ENCODE assay signal across 17 cellular contexts in the genomic region with DNA sequence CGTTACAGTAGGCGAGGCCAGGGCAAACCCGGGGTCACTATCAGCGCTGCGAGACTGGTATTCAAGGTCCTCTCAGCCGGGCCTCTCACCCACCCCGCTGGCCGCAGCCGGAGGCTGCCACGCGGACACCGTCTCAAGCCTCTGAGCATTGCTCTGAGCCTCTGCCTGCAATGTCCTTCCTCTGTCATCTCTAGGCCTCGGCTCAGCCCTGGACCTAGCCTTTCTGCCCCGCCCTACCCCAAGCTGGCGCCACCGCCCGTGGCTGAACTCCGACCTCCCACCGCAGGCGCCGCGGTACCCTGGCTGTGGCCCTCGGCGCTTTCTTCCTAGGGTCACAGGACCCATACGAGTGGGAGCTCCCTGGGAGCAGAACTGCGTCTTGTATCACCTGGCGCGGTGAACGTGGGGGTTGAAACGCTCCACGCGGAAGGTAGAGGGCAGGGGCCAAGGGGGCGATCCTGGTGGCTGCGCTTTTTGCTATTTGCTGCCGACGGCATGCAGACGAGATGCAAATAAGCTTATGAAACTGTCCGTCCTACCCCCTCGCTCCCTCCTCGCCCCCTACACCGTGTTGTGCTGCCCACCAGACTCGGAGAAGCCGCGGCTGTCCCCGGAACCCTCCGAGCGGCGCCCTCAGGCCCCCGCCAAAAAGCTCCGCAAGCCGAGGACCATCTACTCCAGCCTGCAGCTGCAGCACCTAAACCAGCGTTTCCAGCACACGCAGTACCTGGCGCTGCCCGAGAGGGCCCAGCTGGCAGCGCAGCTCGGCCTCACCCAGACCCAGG. TPM values are rescaled to one million over a fixed set of nuclear protein-coding genes. Genes with fewer than 3 reads are reported as not detected.
DNase-seq lines count a peak whose midpoint lies in the region; ATAC-seq and TF ChIP-seq lines count a peak whose summit lies in the region.
"Had no signal": no experiment of that assay in that cellular context is flagged by ENCODE, and none has a peak within 500 bp of the region (broad histone marks: within the 10 kb centered on the region; RNA-seq: fewer than 3 reads in every experiment).

No MANE protein-coding gene starts in this region.

- H3K36me3 Mint-ChIP-seq in MCF 10A (ENCODE audit: insufficient read depth, unreplicated experiment), result no peaks in the 10 kb centered on the region
- H3K36me3 Mint-ChIP-seq in T-helper 17 cell (ENCODE audit: low read depth), result peaks cover 2% of the 10 kb centered on the region
- H3K36me3 Mint-ChIP-seq: stimulated activated memory B cell treated with anti-CD40 and anti-IgM and Interleukin-4, amounts not matched to agents 10 μg/mL and 1 μg/mL and 100 μg/mL, for 72 hours had no signal

- H3K27ac ChIP-seq in mammary epithelial cell (ENCODE audit: insufficient read depth, low read depth, low read length), result no peak overlapping the region
- H3K27ac ChIP-seq in mesendoderm (ENCODE audit: low read depth, low read length), result no peak overlapping the region
- H3K27ac ChIP-seq in stomach, result no peak overlapping the region
- H3K27ac ChIP-seq: sigmoid colon had no signal

- no peak overlapping the region for H3K4me3 ChIP-seq in mammary epithelial cell (replicated peaks in 1 of 3; ENCODE audit: insufficient read depth in 1 of 3, low read depth in 2 of 3, low read length in 3 of 3)
- H3K4me3 ChIP-seq in mesendoderm (ENCODE audit: low read length), result no peak overlapping the region
- peak overlapping the region in 3 of 4 donors; percentile 16 to 27 (median 19) for H3K4me3 ChIP-seq in stomach

- no peak overlapping the region for H4K5ac ChIP-seq in mesendoderm (ENCODE audit: low read length)

- dilution Hi-C loops in mammary epithelial cell (cut with HindIII; ENCODE audit: low sequenced_read_pairs), result loop anchor here (10.0 kb wide), 1 partner anchor 88 kb away; no protein-coding TSS in a partner anchor

- H3K36me3 ChIP-seq in mammary epithelial cell (ENCODE audit: insufficient read depth, low read length) (no peaks in the 10 kb centered on the region), mesendoderm (ENCODE audit: control insufficient read depth, insufficient read depth, low read length) (no peaks in the 10 kb centered on the region), stomach (no peaks in the 10 kb centered on the region)
- H3K36me3 ChIP-seq: sigmoid colon had no signal

- H2BK5ac ChIP-seq in mesendoderm (ENCODE audit: low read length), result no peak overlapping the region

- no peak for TF ChIP-seq POLR2A in stomach (IDR thresholded peaks at IDR 0.05)

- peaks cover 33% of the 10 kb centered on the region for H3K4me1 ChIP-seq in mammary epithelial cell (ENCODE audit: insufficient read depth, low read length)
- peaks cover 11% of the 10 kb centered on the region for H3K4me1 ChIP-seq in mesendoderm (ENCODE audit: control insufficient read depth, low read depth, low read length)
- H3K4me1 ChIP-seq in stomach, result peaks cover 32 to 41% (median 37%) of the 10 kb centered on the region in 4 donors

- ATAC-seq in T-helper 17 cell (no peak), HG02623 (IDR thresholded peaks at IDR 0.05; ENCODE audit: unreplicated experiment) (no peak), GM21447 (IDR thresholded peaks at IDR 0.05; ENCODE audit: unreplicated experiment) (no peak)
- ATAC-seq: left cardiac atrium; stimulated activated memory B cell treated with anti-CD40 and anti-IgM and Interleukin-4, amounts not matched to agents 10 μg/mL and 1 μg/mL and 100 μg/mL, for 72 hours had no signal

- no peak for TF ChIP-seq EP300 in stomach (IDR thresholded peaks at IDR 0.05)

- H3K4me2 ChIP-seq in mammary epithelial cell (ENCODE audit: insufficient read depth, low read depth, low read length) (peak overlapping the region; percentile 73), mesendoderm (ENCODE audit: low read length) (peak overlapping the region; percentile 81)

- H3K9ac ChIP-seq in mammary epithelial cell (ENCODE audit: insufficient read depth, low read length) (no peak overlapping the region), mesendoderm (ENCODE audit: low read length) (peak overlapping the region; percentile 30)

- no peaks in the 10 kb centered on the region for H3K79me1 ChIP-seq in mesendoderm (ENCODE audit: low read length)

- H3K23ac ChIP-seq in mesendoderm (ENCODE audit: low read length), result peak overlapping the region; percentile 72

- H3K18ac ChIP-seq in mesendoderm (ENCODE audit: low read length), result no peak overlapping the region

- no peaks in the 10 kb centered on the region for H3K9me3 ChIP-seq in mammary epithelial cell (replicated peaks; ENCODE audit: insufficient read depth, low read length)
- H3K9me3 ChIP-seq in T-helper 17 cell (ENCODE audit: control insufficient read depth, low read length, poor library complexity, severe bottlenecking), result no peaks in the 10 kb centered on the region
- H3K9me3 ChIP-seq in stomach, result no peaks in the 10 kb centered on the region
- H3K9me3 ChIP-seq: sigmoid colon had no signal

- no peak overlapping the region for H2BK120ac ChIP-seq in mesendoderm (ENCODE audit: low read depth, low read length)

- in situ Hi-C loops in mammary epithelial cell (cut with MboI; ENCODE audit: low sequenced_read_pairs in 2 of 2), result no loop called here

- no peak overlapping the region for H4K8ac ChIP-seq in mesendoderm (ENCODE audit: low read depth, low read length)

- H4K20me1 ChIP-seq in mammary epithelial cell (ENCODE audit: insufficient read depth, low read length), result no peaks in the 10 kb centered on the region

- DNase-seq in mammary epithelial cell (no peak), MCF 10A (ENCODE audit: unreplicated experiment) (no peak), T-helper 17 cell (no peak), mesendoderm (peak; percentile 65), stomach (no peak), HUDEP-2 (lab: John Stamatoyannopoulos, UW; ENCODE audit: unreplicated experiment in 76 of 76) (no peak)
- DNase-seq: activated CD4-positive, alpha-beta T cell treated with anti-CD3 and anti-CD28 coated beads for 48 hours; amniotic stem cell; left cardiac atrium; NCI-H2029 treated with DMSO at 0.1 percent for 48 hours; sigmoid colon; T1000 had no signal

- no peak for TF ChIP-seq CTCF in mammary epithelial cell (conservative IDR thresholded peaks at IDR 0.05 in 1 of 2, IDR thresholded peaks at IDR 0.05 in 1 of 2; ENCODE audit: extremely low read depth in 1 of 2, insufficient read depth in 1 of 2, low read depth in 1 of 2, low read length in 2 of 2)
- no peak for TF ChIP-seq CTCF in MCF 10A (IDR thresholded peaks at IDR 0.05; ENCODE audit: unreplicated experiment)
- no peak for TF ChIP-seq CTCF in stomach (IDR thresholded peaks at IDR 0.05)

- H3K9me3 Mint-ChIP-seq in MCF 10A (ENCODE audit: unreplicated experiment), result no peaks in the 10 kb centered on the region
- H3K9me3 Mint-ChIP-seq: stimulated activated memory B cell treated with anti-CD40 and anti-IgM and Interleukin-4, amounts not matched to agents 10 μg/mL and 1 μg/mL and 100 μg/mL, for 72 hours had no signal

- H3K4me1 Mint-ChIP-seq in MCF 10A (ENCODE audit: insufficient read depth, unreplicated experiment) (peaks cover 7% of the 10 kb centered on the region), T-helper 17 cell (peaks cover 22% of the 10 kb centered on the region)

- BruUV-seq in mammary epithelial cell (replicated peaks; lab: Mats Ljungman, UMichigan) (no TSS peak), MCF 10A (replicated peaks; lab: Mats Ljungman, UMichigan) (no TSS peak)

- intact Hi-C loops in mammary epithelial cell (cut with micrococcal nuclease) (no loop called here), MCF 10A (cut with micrococcal nuclease) (no loop called here), stomach (cut with DNase I; ENCODE audit: low total_unique reads) (no loop called here)

- H3K27me3 Mint-ChIP-seq in MCF 10A (ENCODE audit: insufficient read depth, unreplicated experiment) (peaks cover 44% of the 10 kb centered on the region), T-helper 17 cell (peaks cover 80% of the 10 kb centered on the region)

- H3K4ac ChIP-seq in mesendoderm (ENCODE audit: low read depth, low read length), result peak overlapping the region; percentile 10

- H2AK5ac ChIP-seq in mesendoderm (ENCODE audit: low read length), result no peak overlapping the region

- WGBS in mammary epithelial cell (ENCODE audit: low coverage, missing lambda C conversion rate), result 36% methylated on average over 27 of the region's 57 CpGs
- no CpG with 5 or more reads among the region's 57 CpGs for WGBS in mesendoderm (ENCODE audit: extremely low coverage, insufficient coverage, low lambda C conversion rate)
- 9 to 15% (median 10%) methylated on average over 34 to 57 of the region's 57 CpGs for WGBS in stomach, 5 donors

- H3K27me3 ChIP-seq in mammary epithelial cell (ENCODE audit: insufficient read depth, low read length) (peaks cover 35% of the 10 kb centered on the region), mesendoderm (ENCODE audit: insufficient read depth, low read length, poor library complexity) (peaks cover 58% of the 10 kb centered on the region), stomach (peaks cover 32 to 100% (median 88%) of the 10 kb centered on the region in 3 donors)

- H2BK15ac ChIP-seq in mesendoderm (replicated peaks; ENCODE audit: low read depth), result no peak overlapping the region

- no peak overlapping the region for H2AFZ ChIP-seq in mammary epithelial cell (ENCODE audit: low read depth, low read length)

- H3K4me3 Mint-ChIP-seq in MCF 10A (ENCODE audit: unreplicated experiment) (no peak overlapping the region), T-helper 17 cell (peak overlapping the region; percentile 57)
- H3K4me3 Mint-ChIP-seq: stimulated activated memory B cell treated with anti-CD40 and anti-IgM and Interleukin-4, amounts not matched to agents 10 μg/mL and 1 μg/mL and 100 μg/mL, for 72 hours had no signal

- CTCF ChIA-PET in mammary epithelial cell (lab: Charles Lee; ENCODE audit: low non-redundant PET), result no interaction called here
- CTCF ChIA-PET in MCF 10A (lab: Yijun Ruan, JAX), result interaction anchor here (0.7 to 1.4 kb wide), 5 partner anchors 15 to 115 kb away, joined by 3 to 6 read pairs (median 4); no protein-coding TSS in a partner anchor

- POLR2A ChIA-PET in MCF 10A (lab: Yijun Ruan, JAX), result interaction anchor here (0.6 to 1.7 kb wide), 2 partner anchors 11 to 24 kb away, joined by 3 to 8 read pairs; no protein-coding TSS in a partner anchor

- H3K27ac Mint-ChIP-seq in MCF 10A (ENCODE audit: low read depth, unreplicated experiment) (no peak overlapping the region), T-helper 17 cell (no peak overlapping the region)
- H3K27ac Mint-ChIP-seq: stimulated activated memory B cell treated with anti-CD40 and anti-IgM and Interleukin-4, amounts not matched to agents 10 μg/mL and 1 μg/mL and 100 μg/mL, for 72 hours had no signal

- H3K79me2 ChIP-seq in mammary epithelial cell (ENCODE audit: insufficient read depth, low read length) (no peaks in the 10 kb centered on the region), mesendoderm (ENCODE audit: control insufficient read depth, insufficient read depth, low read length) (no peaks in the 10 kb centered on the region)

- H3K56ac ChIP-seq in mesendoderm (ENCODE audit: low read length), result peak overlapping the region; percentile 78

RNA-seq across cellular contexts. Expression of gene DLX4, which starts 3.7 kb away (rescaled TPM):
- total RNA-seq in mammary epithelial cell (under 1 TPM in 1 of 2 donors, not detected in 1; 0.49 TPM), MCF 10A (2022) (0.32 and 0.56 TPM in 2 replicates), T-helper 17 cell (under 1 TPM in 1 of 2 donors, not detected in 1; 0.68 TPM), stomach (not detected)
- polyA plus RNA-seq in mammary epithelial cell (0.14 TPM), stomach (under 1 TPM in 2 of 3 donors, not detected in 1; 0.31 to 0.40 TPM)
- not detected for polyA minus RNA-seq in mammary epithelial cell
- 0.55 TPM for polyA plus RNA-seq in mesendoderm (2013, experiment 1 of 2)
- 0.31 TPM for polyA plus RNA-seq in mesendoderm (2013, experiment 2 of 2)
- total RNA-seq: epithelial cell of proximal tubule, myocyte, sigmoid colon had no signal

RNA-seq across cellular contexts. Expression of gene DLX3, which starts 22.3 kb away (rescaled TPM):
- under 1 TPM; 0.33 to 0.42 TPM for total RNA-seq in mammary epithelial cell
- polyA plus RNA-seq in mammary epithelial cell, result 0.18 TPM
- not detected for polyA minus RNA-seq in mammary epithelial cell
- not detected in 2 replicates for total RNA-seq in MCF 10A (2022)
- not detected for total RNA-seq in T-helper 17 cell
- 0.13 TPM for polyA plus RNA-seq in mesendoderm (2013, experiment 1 of 2)
- polyA plus RNA-seq in mesendoderm (2013, experiment 2 of 2), result 0.06 TPM
- not detected for total RNA-seq in stomach
- polyA plus RNA-seq in stomach, result under 1 TPM in 1 of 3 donors, not detected in 2; 0.68 TPM
- total RNA-seq: epithelial cell of proximal tubule had no signal

Comparison
In these comparisons a context has a peak if more than half of its experiments do, and no peak if none do; other contexts are left out.
1. H3K4me3 ChIP-seq: peak in stomach (3 of 4); none in mammary epithelial cell (0 of 3) and mesendoderm (single experiment).